Comparison of ENCODE assay signal across 10 cellular contexts in the genomic region with DNA sequence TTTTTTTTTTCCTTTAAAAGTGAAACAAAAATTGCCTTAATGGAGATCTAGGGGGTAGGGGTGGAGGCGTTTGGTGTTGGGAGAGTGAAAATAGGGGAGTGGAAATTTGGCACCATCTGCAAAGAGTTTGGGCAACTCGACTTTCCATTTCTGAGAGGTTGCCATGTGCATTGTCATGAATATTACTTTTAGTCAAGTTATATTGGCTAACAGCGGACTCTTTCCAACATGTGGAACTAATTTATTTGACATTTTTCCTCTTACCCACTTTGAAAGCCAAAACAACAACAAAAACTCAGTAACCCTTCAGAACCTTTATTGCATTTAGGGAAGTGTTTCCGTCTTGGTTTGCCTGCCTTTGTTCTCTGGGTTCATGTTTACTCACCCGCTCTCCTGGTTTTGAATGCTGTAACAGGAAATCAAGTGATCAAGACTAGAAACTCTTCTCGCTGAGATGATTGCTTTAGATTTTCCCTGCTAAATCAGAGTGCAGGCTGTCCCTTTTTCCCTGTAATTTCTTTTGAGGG.
DNase-seq lines count a peak whose midpoint lies in the region; ATAC-seq and TF ChIP-seq lines count a peak whose summit lies in the region.
"Had no signal": no experiment of that assay in that cellular context is flagged by ENCODE, and none has a peak within 500 bp of the region (broad histone marks: within the 10 kb centered on the region; RNA-seq: fewer than 3 reads in every experiment).

No MANE protein-coding gene starts in this region.

- H3K36me3 ChIP-seq in right lobe of liver (no peaks in the 10 kb centered on the region), transverse colon (no peaks in the 10 kb centered on the region)

- peak; percentile 60 to 62 for ATAC-seq in activated T-cell treated with anti-CD3 and anti-CD28 coated beads, Interleukin-2, amount 50 U/mL, for 72 hours (replicated peaks in 1 of 2)
- ATAC-seq in right lobe of liver (peak in 3 of 4 donors; percentile 21 to 32 (median 23)), HG02571 (IDR thresholded peaks at IDR 0.05; ENCODE audit: unreplicated experiment) (no peak), GM18517 (IDR thresholded peaks at IDR 0.05; ENCODE audit: unreplicated experiment) (no peak)

- H3K27ac Mint-ChIP-seq in activated T-cell treated with anti-CD3 and anti-CD28 coated beads, Interleukin-2, amount 50 U/mL, for 72 hours: peak overlapping the region; percentile 57
- H3K27ac Mint-ChIP-seq in chondrocyte (ENCODE audit: unreplicated experiment): peak overlapping the region; percentile 82
- H3K27ac Mint-ChIP-seq: CD8-positive, alpha-beta memory T cell had no signal

- peaks cover 50% of the 10 kb centered on the region for H3K4me1 Mint-ChIP-seq in activated T-cell treated with anti-CD3 and anti-CD28 coated beads, Interleukin-2, amount 50 U/mL, for 72 hours (ENCODE audit: low read depth)
- H3K4me1 Mint-ChIP-seq in chondrocyte (ENCODE audit: low read depth): peaks cover 63% of the 10 kb centered on the region

- WGBS in right lobe of liver (ENCODE audit: insufficient coverage, low coverage, low lambda C conversion rate, missing lambda C conversion rate): 18% methylated on average over 6 of the region's 6 CpGs
- WGBS in transverse colon (ENCODE audit: low coverage in 1 of 2), 2 donors: 44 to 60% methylated on average over 6 of the region's 6 CpGs

- H3K4me1 ChIP-seq in right lobe of liver (peaks cover 0 to 37% (median 10%) of the 10 kb centered on the region in 4 donors), transverse colon (peaks cover 10 to 39% (median 24%) of the 10 kb centered on the region in 4 donors)

- TF ChIP-seq POLR2A in right lobe of liver (IDR thresholded peaks at IDR 0.05) (no peak), transverse colon (IDR thresholded peaks at IDR 0.05) (no peak)

- in situ Hi-C loops in transverse colon (cut with MboI; ENCODE audit: low pct_ligation_motif_present in 1 of 4, low pct_unique_long_range_greater_than_20kb in 1 of 4, low sequenced_read_pairs in 3 of 4): no loop called here

- H3K27ac ChIP-seq in right lobe of liver (peak overlapping the region; percentile 8 to 30 (median 10)), transverse colon (peak overlapping the region; percentile 2 to 35 (median 27))

- DNase-seq in activated T-cell treated with anti-CD3 and anti-CD28 coated beads, Interleukin-2, amount 50 U/mL, for 72 hours: peak; percentile 2 to 12
- DNase-seq in activated T-cell treated with anti-CD3 and anti-CD28 coated beads for 4 hours (no peak), chondrocyte (ENCODE audit: low spot score) (no peak), right lobe of liver (no peak), transverse colon (no peak), GM19240 (ENCODE audit: insufficient read length, low spot score) (no peak)
- DNase-seq: trophoblast cell had no signal

- intact Hi-C loops in right lobe of liver (cut with DNase I) (no loop called here), transverse colon (cut with DNase I; ENCODE audit: low total_unique reads) (loop anchor here (10.0 kb wide), 1 partner anchor 66 kb away; a partner anchor contains a TSS)

- H3K27me3 Mint-ChIP-seq in activated T-cell treated with anti-CD3 and anti-CD28 coated beads, Interleukin-2, amount 50 U/mL, for 72 hours (ENCODE audit: low read depth): no peaks in the 10 kb centered on the region
- H3K27me3 Mint-ChIP-seq in chondrocyte (ENCODE audit: low read depth): no peaks in the 10 kb centered on the region

- no peaks in the 10 kb centered on the region for H3K27me3 ChIP-seq in right lobe of liver
- no peaks in the 10 kb centered on the region for H3K27me3 ChIP-seq in transverse colon

- H3K4me3 ChIP-seq in right lobe of liver: peak overlapping the region in 2 of 3 donors; percentile 4 to 28
- no peak overlapping the region for H3K4me3 ChIP-seq in transverse colon

- no peaks in the 10 kb centered on the region for H3K36me3 Mint-ChIP-seq in activated T-cell treated with anti-CD3 and anti-CD28 coated beads, Interleukin-2, amount 50 U/mL, for 72 hours (ENCODE audit: insufficient read depth in 2 of 2)
- H3K36me3 Mint-ChIP-seq in chondrocyte (ENCODE audit: low read depth): no peaks in the 10 kb centered on the region
- H3K36me3 Mint-ChIP-seq: CD8-positive, alpha-beta memory T cell had no signal

- no peaks in the 10 kb centered on the region for H3K9me3 ChIP-seq in right lobe of liver
- H3K9me3 ChIP-seq in transverse colon: no peaks in the 10 kb centered on the region

- no peak for TF ChIP-seq EP300 in transverse colon (IDR thresholded peaks at IDR 0.05; ENCODE audit: low read depth)

- TF ChIP-seq CTCF in chondrocyte (IDR thresholded peaks at IDR 0.05): no peak
- no peak for TF ChIP-seq CTCF in right lobe of liver (IDR thresholded peaks at IDR 0.05)
- TF ChIP-seq CTCF in transverse colon (IDR thresholded peaks at IDR 0.05): no peak

- H3K4me3 Mint-ChIP-seq in activated T-cell treated with anti-CD3 and anti-CD28 coated beads, Interleukin-2, amount 50 U/mL, for 72 hours: peak overlapping the region; percentile 58 to 62
- H3K4me3 Mint-ChIP-seq in chondrocyte (ENCODE audit: unreplicated experiment): peak overlapping the region; percentile 32
- H3K4me3 Mint-ChIP-seq: CD8-positive, alpha-beta memory T cell had no signal

- H3K9me3 Mint-ChIP-seq in activated T-cell treated with anti-CD3 and anti-CD28 coated beads, Interleukin-2, amount 50 U/mL, for 72 hours: peaks cover 0 to 2% of the 10 kb centered on the region in 2 donors
- H3K9me3 Mint-ChIP-seq in chondrocyte (ENCODE audit: low read depth): no peaks in the 10 kb centered on the region

Comparison
In these comparisons a context has a peak if more than half of its experiments do, and no peak if none do; other contexts are left out.
1. DNase-seq: peak in activated T-cell treated with anti-CD3 and anti-CD28 coated beads, Interleukin-2, amount 50 U/mL, for 72 hours (2 of 2); none in activated T-cell treated with anti-CD3 and anti-CD28 coated beads for 4 hours (single experiment), chondrocyte (single experiment), right lobe of liver (0 of 3), transverse colon (single experiment) and GM19240 (single experiment).
2. ATAC-seq: peak in activated T-cell treated with anti-CD3 and anti-CD28 coated beads, Interleukin-2, amount 50 U/mL, for 72 hours (2 of 2) and right lobe of liver (3 of 4); none in HG02571 (single experiment) and GM18517 (single experiment).
3. H3K4me3 ChIP-seq: peak in right lobe of liver (2 of 3); none in transverse colon (0 of 4).